Comparison of ENCODE assay signal across 25 cellular contexts in the genomic region with DNA sequence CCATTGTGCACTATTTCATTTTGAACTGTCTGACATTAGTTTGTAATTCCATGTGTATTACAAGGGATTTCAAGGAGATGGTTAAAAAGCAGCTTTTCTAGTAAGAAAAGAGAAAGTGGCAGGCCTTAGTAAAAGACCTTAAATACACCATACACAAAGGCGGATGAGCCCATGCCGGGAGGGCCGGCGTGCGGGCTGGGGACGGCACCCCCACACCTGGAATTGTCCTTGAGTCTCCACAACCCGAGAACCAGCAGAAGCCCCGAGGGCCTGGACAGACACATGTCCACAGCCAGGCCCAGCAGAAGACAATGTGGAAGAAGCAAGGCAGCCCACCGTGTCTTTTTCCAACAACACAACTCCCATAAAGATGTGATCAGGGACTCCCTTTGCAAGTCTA.
"Had no signal": no experiment of that assay in that cellular context is flagged by ENCODE, and none has a peak within 500 bp of the region (broad histone marks: within the 10 kb centered on the region; RNA-seq: fewer than 3 reads in every experiment).

No MANE protein-coding gene starts in this region.

- H3K36me3 ChIP-seq: esophagus squamous epithelium, gastrocnemius medialis, heart right ventricle, left ventricle myocardium inferior, lower lobe of right lung had no signal

- DNase-seq: dermis blood vessel endothelial cell; dorsolateral prefrontal cortex; effector CD4-positive, alpha-beta T cell; effector memory CD4-positive, alpha-beta T cell; endodermal cell; erythroblast; esophagus squamous epithelium; foreskin fibroblast; foreskin melanocyte; gastrocnemius medialis; glutamatergic neuron; heart right ventricle; hippocampal formation; kidney glomerular epithelial cell; left colon; left ventricle myocardium inferior; lower lobe of right lung; mesenchymal stem cell had no signal

- H3K27ac Mint-ChIP-seq: endodermal cell, mesothelial cell of epicardium had no signal

- H3K9me3 Mint-ChIP-seq: endodermal cell, mesothelial cell of epicardium had no signal

- H3K4me1 ChIP-seq: gastrocnemius medialis, heart right ventricle, left ventricle myocardium inferior, lower lobe of right lung had no signal

- H3K27ac ChIP-seq: coronary artery, dorsolateral prefrontal cortex, epithelial cell of prostate, esophagus squamous epithelium, gastrocnemius medialis, heart right ventricle, left ventricle myocardium inferior, lower lobe of right lung had no signal

- H3K4me3 ChIP-seq: coronary artery, dorsolateral prefrontal cortex, esophagus squamous epithelium, gastrocnemius medialis, heart right ventricle, left ventricle myocardium inferior, lower lobe of right lung had no signal

- H3K4me1 Mint-ChIP-seq: endodermal cell had no signal

- FAIRE-seq: colon, endometrium, islet of Langerhans, keratinocyte had no signal

- H3K9me3 ChIP-seq: esophagus squamous epithelium, gastrocnemius medialis, heart right ventricle, left ventricle myocardium inferior, lower lobe of right lung had no signal

- H3K4me3 Mint-ChIP-seq: endodermal cell, mesothelial cell of epicardium had no signal

- H3K36me3 Mint-ChIP-seq: mesothelial cell of epicardium had no signal
